Comparison of ENCODE assay signal across 15 cellular contexts in the genomic region with DNA sequence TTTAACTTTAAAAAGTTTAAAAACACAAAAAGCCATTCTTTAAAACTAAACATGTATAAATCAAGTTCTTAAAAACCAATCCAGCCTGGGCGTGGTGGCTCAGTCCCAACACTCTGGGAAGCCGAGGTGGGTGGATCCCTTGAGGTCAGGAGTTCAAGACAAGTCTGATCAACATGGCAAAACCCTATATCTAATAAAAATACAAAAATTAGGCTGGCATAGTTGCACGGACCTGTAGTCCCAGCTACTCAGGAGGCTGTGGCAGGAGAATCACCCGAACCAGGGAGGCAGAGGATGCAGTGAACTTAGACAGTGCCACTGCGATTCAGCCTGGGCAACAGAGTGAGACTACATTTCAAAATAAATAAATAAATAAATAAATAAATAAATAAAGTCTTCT. TPM values are rescaled to one million over a fixed set of nuclear protein-coding genes. Genes with fewer than 3 reads are reported as not detected.
"Had no signal": no experiment of that assay in that cellular context is flagged by ENCODE, and none has a peak within 500 bp of the region (broad histone marks: within the 10 kb centered on the region; RNA-seq: fewer than 3 reads in every experiment).

No MANE protein-coding gene starts in this region.

RNA-seq across cellular contexts. Expression of a gene that starts 5.2 kb away (rescaled TPM):
- total RNA-seq: activated B cell treated with CpG ODN at 0.5 μM for 24 hours; activated CD4-positive, alpha-beta memory T cell treated with anti-CD3 and anti-CD28 coated beads for 36 hours; activated CD4-positive, alpha-beta memory T cell treated with anti-CD3 and anti-CD28 coated beads, Interleukin-2, amount 10 ng/mL, durations not matched to agents 7 days and 5 days; activated CD4-positive, alpha-beta T cell treated with anti-CD3 and anti-CD28 coated beads for 36 hours; activated CD4-positive, alpha-beta T cell treated with anti-CD3 and anti-CD28 coated beads, Interleukin-2, amount 10 ng/mL, durations not matched to agents 24 days and 14 days; activated CD4-positive, alpha-beta T cell treated with anti-CD3 and anti-CD28 coated beads, Interleukin-2, amount 10 ng/mL, durations not matched to agents 7 days and 5 days; activated CD8-positive, alpha-beta memory T cell treated with anti-CD3 and anti-CD28 coated beads for 36 hours; activated CD8-positive, alpha-beta memory T cell treated with anti-CD3 and anti-CD28 coated beads, Interleukin-2, amount 10 ng/mL, durations not matched to agents 7 days and 5 days; activated CD8-positive, alpha-beta T cell treated with anti-CD3 and anti-CD28 coated beads for 36 hours; activated CD8-positive, alpha-beta T cell treated with anti-CD3 and anti-CD28 coated beads, Interleukin-2, amount 10 ng/mL, durations not matched to agents 7 days and 5 days; T-cell; T-helper 1 cell treated with Interleukin-12 subunit alpha and Interleukin-12 subunit beta and Interleukin-4 antibody, amounts not matched to agents 30 ng/mL and 1 ng/mL, for 36 hours; T-helper 17 cell; T-helper 2 cell treated with Interferon-gamma antibody and Interleukin-4, amounts not matched to agents 100 ng/mL and 5 ng/mL, for 36 hours; WTC11 had no signal
